Comparison of ENCODE assay signal across 8 cellular contexts in the genomic region with DNA sequence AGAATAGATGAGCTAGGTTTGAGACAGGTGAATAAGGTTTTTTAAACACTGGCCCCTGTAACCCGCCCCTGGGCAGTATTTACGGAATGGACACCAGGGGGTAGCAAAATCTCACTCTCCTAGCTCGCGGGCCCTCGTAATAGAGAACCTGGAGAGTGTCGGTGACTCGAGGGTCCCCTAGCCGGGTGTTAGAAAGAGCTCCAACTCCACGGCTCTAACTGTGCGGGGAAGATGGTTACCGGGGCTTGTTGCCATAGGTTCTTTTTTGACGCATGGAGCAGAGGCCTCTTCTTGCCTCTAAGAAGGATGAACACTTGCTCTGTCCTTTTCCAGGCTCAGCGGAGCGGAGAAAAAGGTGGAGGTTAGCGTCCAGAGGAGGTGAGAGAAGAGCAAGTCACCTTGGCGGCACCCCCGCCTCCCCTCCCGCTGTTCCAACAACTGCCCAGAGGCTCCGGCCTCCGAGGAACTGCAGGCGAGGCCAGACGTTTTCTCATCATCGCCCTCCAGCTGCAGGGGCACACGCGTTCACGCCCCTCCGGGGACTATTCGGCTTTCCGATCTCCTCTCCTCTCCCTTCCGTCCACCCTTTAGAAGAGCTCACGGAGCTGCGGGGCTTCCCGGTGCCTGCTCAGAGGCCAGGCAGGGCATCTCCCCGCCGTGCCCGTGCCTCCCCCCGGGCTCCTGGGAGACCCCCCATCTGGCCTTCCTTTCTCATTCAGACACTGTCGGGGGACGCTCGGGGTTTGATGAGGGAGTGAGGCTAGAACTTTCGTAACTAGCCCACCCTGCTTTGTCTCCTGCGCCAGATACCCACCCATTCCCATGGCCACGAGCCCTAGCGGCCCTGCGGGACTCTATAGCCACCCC. TPM values are rescaled to one million over a fixed set of nuclear protein-coding genes. Genes with fewer than 3 reads are reported as not detected.
DNase-seq lines count a peak whose midpoint lies in the region; ATAC-seq and TF ChIP-seq lines count a peak whose summit lies in the region.

No MANE protein-coding gene starts in this region.

- no peak overlapping the region for H3K27ac Mint-ChIP-seq in endothelial cell (ENCODE audit: unreplicated experiment)
- no peak overlapping the region for H3K27ac Mint-ChIP-seq in stimulated activated naive CD8-positive, alpha-beta T cell treated with anti-CD3 and anti-CD28 coated beads, Interleukin-15, amount 100 ng/mL, for 72 hours

- TF ChIP-seq CTCF in endothelial cell (IDR thresholded peaks at IDR 0.05; ENCODE audit: unreplicated experiment): peak; percentile 51

- peak overlapping the region; percentile 83 for H3K4me3 Mint-ChIP-seq in endothelial cell (ENCODE audit: unreplicated experiment)
- peak overlapping the region; percentile 79 to 84 for H3K4me3 Mint-ChIP-seq in stimulated activated naive CD8-positive, alpha-beta T cell treated with anti-CD3 and anti-CD28 coated beads, Interleukin-15, amount 100 ng/mL, for 72 hours

- ATAC-seq in stimulated activated naive CD8-positive, alpha-beta T cell treated with anti-CD3 and anti-CD28 coated beads, Interleukin-15, amount 100 ng/mL, for 72 hours: peak; percentile 75

- peaks cover 15% of the 10 kb centered on the region for H3K4me1 Mint-ChIP-seq in endothelial cell (ENCODE audit: unreplicated experiment)
- H3K4me1 Mint-ChIP-seq in stimulated activated naive CD8-positive, alpha-beta T cell treated with anti-CD3 and anti-CD28 coated beads, Interleukin-15, amount 100 ng/mL, for 72 hours: peaks cover 39% of the 10 kb centered on the region

- peak; percentile 63 for DNase-seq in AG08395 (ENCODE audit: low spot score)
- DNase-seq in GM19238 (ENCODE audit: insufficient read length, low spot score): peak; percentile 53
- peak; percentile 27 for DNase-seq in NCI-H446 treated with DMSO at 0.1 percent for 48 hours (lab: John Stamatoyannopoulos, UW)
- peak; percentile 53 for DNase-seq in activated CD4-positive, alpha-beta T cell treated with anti-CD3 and anti-CD28 coated beads, Interleukin-2, amount 50 U/mL, for 1 hour
- DNase-seq in endothelial cell (ENCODE audit: low spot score): peak; percentile 67
- peak; percentile 88 for DNase-seq in mesenteric fat pad (ENCODE audit: low spot score)
- DNase-seq in stimulated activated naive CD8-positive, alpha-beta T cell treated with anti-CD3 and anti-CD28 coated beads, Interleukin-15, amount 100 ng/mL, for 72 hours: peak; percentile 52 to 66
- no peak for DNase-seq in GM19240 (ENCODE audit: insufficient read length, low spot score)

- H3K9me3 Mint-ChIP-seq in endothelial cell (ENCODE audit: unreplicated experiment): no peaks in the 10 kb centered on the region
- H3K9me3 Mint-ChIP-seq in stimulated activated naive CD8-positive, alpha-beta T cell treated with anti-CD3 and anti-CD28 coated beads, Interleukin-15, amount 100 ng/mL, for 72 hours: no peaks in the 10 kb centered on the region

- H3K36me3 Mint-ChIP-seq in endothelial cell (ENCODE audit: low read depth, unreplicated experiment): peaks cover 5% of the 10 kb centered on the region

- H3K27me3 Mint-ChIP-seq in endothelial cell (ENCODE audit: unreplicated experiment): peaks cover 17% of the 10 kb centered on the region
- H3K27me3 Mint-ChIP-seq in stimulated activated naive CD8-positive, alpha-beta T cell treated with anti-CD3 and anti-CD28 coated beads, Interleukin-15, amount 100 ng/mL, for 72 hours: peaks cover 93% of the 10 kb centered on the region

RNA-seq across cellular contexts. Expression of a gene that starts 1.4 kb away (rescaled TPM):
- total RNA-seq in endothelial cell (ENCODE audit: unreplicated experiment) (12.5 TPM), mesenteric fat pad (81.1 TPM)

RNA-seq across cellular contexts. Expression of a gene that starts 11.1 kb away (rescaled TPM):
- total RNA-seq in endothelial cell (ENCODE audit: unreplicated experiment): not detected
- not detected for total RNA-seq in mesenteric fat pad

RNA-seq across cellular contexts. Expression of a gene that starts 26.6 kb away (rescaled TPM):
- total RNA-seq in endothelial cell (ENCODE audit: unreplicated experiment) (not detected), mesenteric fat pad (0.39 TPM)

RNA-seq across cellular contexts. Expression of a gene that starts 29.7 kb away (rescaled TPM):
- 27.0 TPM for total RNA-seq in endothelial cell (ENCODE audit: unreplicated experiment)
- total RNA-seq in mesenteric fat pad: 80.6 TPM

RNA-seq across cellular contexts. Expression of a gene that starts 32.1 kb away (rescaled TPM):
- 0.90 TPM for total RNA-seq in endothelial cell (ENCODE audit: unreplicated experiment)
- 2.2 TPM for total RNA-seq in mesenteric fat pad
